Comparison of ENCODE assay signal across 1 cellular context in the genomic region with DNA sequence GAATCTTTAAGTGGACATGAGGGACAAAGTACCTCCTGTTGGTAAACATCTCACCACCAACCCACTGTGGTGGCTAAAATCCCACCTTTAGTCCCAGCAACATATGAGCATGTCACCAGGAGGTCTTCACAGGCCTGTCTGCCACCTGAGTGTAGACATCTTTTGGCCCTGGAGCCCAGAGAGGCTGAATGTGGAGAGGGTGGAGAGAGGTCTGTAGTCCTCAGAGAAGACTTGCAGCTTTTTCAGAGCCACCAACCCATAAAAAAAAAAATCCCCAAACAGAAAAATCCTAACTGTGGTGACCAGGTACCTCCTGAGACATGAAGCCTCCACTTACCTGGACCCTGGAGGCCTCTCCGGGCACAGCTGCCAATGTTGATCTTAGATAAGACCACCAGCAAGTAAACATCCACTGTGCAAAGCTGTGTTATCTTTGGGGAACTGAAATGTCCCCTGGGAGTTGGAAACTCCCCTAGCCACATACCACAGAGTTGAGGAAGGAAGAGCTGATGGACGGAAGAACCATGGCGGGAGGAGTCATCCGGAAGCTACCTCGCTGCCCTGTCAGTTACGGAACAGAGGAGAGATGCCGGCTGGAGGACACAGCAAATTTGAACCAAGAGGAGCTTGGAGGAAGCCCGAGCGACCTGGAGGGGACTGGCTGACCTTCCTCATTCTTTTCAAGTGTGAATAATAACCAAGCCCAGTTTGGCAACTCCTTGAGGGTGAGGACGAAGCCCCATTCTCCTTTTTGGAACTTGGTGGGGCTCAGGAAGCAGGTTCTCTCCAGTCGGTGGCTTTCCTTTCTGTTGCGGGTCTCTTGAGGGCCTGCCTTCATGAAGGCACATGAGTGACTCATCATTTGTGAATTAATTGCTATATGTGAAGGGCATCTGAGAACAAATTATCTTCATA.
TF ChIP-seq lines count a peak whose summit lies in the region.

A gene with protein sequence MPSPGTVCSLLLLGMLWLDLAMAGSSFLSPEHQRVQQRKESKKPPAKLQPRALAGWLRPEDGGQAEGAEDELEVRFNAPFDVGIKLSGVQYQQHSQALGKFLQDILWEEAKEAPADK (minus strand): TSS at position 443 of the 915 bp plus-strand sequence. CDS start 2,767 bp downstream, outside the sequence.

TF ChIP-seq in HepG2, 621 proteins besides CTCF, POLR2A, EP300 and RAD21 (continued from another document and continues in another):
- TF ChIP-seq, protein P1, sequence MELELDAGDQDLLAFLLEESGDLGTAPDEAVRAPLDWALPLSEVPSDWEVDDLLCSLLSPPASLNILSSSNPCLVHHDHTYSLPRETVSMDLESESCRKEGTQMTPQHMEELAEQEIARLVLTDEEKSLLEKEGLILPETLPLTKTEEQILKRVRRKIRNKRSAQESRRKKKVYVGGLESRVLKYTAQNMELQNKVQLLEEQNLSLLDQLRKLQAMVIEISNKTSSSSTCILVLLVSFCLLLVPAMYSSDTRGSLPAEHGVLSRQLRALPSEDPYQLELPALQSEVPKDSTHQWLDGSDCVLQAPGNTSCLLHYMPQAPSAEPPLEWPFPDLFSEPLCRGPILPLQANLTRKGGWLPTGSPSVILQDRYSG (CRISPR knock-in tag; IDR thresholded peaks at IDR 0.05): no peak
- TF ChIP-seq KDM4B (CRISPR knock-in tag; IDR thresholded peaks at IDR 0.05) (no peak), HOXA3 (CRISPR knock-in tag; IDR thresholded peaks at IDR 0.05) (peak; percentile 45), MEF2D (CRISPR knock-in tag; IDR thresholded peaks at IDR 0.05) (no peak), POLR2AphosphoS2 (IDR thresholded peaks at IDR 0.05; ENCODE audit: low read depth, low read length) (0 out of 2 replicates have a peak, but pooled peaks have one; percentile 49), IRF2 (CRISPR knock-in tag; IDR thresholded peaks at IDR 0.05) (peak; percentile 44; the same call in 1 of the 2 replicates), ZNF570 (CRISPR knock-in tag; IDR thresholded peaks at IDR 0.05; ENCODE audit: borderline replicate concordance) (no peak), RARA (CRISPR knock-in tag; IDR thresholded peaks at IDR 0.05) (peak; percentile 54), XRCC5 (optimal IDR thresholded peaks at IDR 0.05; ENCODE audit: low read length) (peak; percentile 33), ZSCAN25 (CRISPR knock-in tag; IDR thresholded peaks at IDR 0.05) (0 out of 2 replicates have a peak, but pooled peaks have one; percentile 48), HES4 (CRISPR knock-in tag; IDR thresholded peaks at IDR 0.05; ENCODE audit: borderline replicate concordance) (no peak), POLR2G (IDR thresholded peaks at IDR 0.05; ENCODE audit: low read depth, low read length) (0 out of 2 replicates have a peak, but pooled peaks have one; percentile 46), ZC3H4 (CRISPR knock-in tag; IDR thresholded peaks at IDR 0.05; ENCODE audit: borderline replicate concordance) (no peak), ZNF616 (CRISPR knock-in tag; IDR thresholded peaks at IDR 0.05; ENCODE audit: low read depth) (no peak), DPF2 (CRISPR knock-in tag; IDR thresholded peaks at IDR 0.05; ENCODE audit: borderline replicate concordance, low read depth) (peak; percentile 77), MTF2 (CRISPR knock-in tag; IDR thresholded peaks at IDR 0.05; ENCODE audit: borderline replicate concordance) (no peak), PITX1 (CRISPR knock-in tag; IDR thresholded peaks at IDR 0.05) (0 out of 2 replicates have a peak, but pooled peaks have one; percentile 54)
- TF ChIP-seq, protein P2, sequence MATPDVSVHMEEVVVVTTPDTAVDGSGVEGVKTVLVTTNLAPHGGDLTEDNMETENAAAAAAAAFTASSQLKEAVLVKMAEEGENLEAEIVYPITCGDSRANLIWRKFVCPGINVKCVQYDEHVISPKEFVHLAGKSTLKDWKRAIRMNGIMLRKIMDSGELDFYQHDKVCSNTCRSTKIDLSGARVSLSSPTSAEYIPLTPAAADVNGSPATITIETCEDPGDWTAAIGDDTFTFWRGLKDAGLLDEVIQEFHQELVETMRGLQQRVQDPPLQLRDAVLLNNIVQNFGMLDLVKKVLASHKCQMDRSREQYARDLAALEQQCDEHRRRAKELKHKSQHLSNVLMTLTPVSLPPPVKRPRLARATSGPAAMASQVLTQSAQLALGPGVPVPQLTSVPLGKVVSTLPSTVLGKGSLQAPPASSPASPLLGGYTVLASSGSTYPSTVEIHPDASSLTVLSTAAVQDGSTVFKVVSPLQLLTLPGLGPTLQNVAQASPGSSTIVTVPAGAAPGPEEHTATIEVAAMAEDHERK (CRISPR knock-in tag; IDR thresholded peaks at IDR 0.05; ENCODE audit: low read depth): no peak
- TF ChIP-seq, protein P3, sequence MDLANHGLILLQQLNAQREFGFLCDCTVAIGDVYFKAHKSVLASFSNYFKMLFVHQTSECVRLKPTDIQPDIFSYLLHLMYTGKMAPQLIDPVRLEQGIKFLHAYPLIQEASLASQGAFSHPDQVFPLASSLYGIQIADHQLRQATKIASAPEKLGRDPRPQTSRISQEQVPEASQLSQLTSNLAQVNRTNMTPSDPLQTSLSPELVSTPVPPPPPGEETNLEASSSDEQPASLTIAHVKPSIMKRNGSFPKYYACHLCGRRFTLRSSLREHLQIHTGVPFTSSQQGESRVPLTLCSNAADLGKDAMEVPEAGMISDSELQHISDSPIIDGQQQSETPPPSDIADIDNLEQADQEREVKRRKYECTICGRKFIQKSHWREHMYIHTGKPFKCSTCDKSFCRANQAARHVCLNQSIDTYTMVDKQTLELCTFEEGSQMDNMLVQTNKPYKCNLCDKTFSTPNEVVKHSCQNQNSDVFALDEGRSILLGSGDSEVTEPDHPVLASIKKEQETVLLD (CRISPR knock-in tag; IDR thresholded peaks at IDR 0.05; ENCODE audit: low read depth): no peak
- TF ChIP-seq, protein P4, sequence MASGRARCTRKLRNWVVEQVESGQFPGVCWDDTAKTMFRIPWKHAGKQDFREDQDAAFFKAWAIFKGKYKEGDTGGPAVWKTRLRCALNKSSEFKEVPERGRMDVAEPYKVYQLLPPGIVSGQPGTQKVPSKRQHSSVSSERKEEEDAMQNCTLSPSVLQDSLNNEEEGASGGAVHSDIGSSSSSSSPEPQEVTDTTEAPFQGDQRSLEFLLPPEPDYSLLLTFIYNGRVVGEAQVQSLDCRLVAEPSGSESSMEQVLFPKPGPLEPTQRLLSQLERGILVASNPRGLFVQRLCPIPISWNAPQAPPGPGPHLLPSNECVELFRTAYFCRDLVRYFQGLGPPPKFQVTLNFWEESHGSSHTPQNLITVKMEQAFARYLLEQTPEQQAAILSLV (CRISPR knock-in tag; IDR thresholded peaks at IDR 0.05; ENCODE audit: borderline replicate concordance): no peak
- TF ChIP-seq, protein P5, sequence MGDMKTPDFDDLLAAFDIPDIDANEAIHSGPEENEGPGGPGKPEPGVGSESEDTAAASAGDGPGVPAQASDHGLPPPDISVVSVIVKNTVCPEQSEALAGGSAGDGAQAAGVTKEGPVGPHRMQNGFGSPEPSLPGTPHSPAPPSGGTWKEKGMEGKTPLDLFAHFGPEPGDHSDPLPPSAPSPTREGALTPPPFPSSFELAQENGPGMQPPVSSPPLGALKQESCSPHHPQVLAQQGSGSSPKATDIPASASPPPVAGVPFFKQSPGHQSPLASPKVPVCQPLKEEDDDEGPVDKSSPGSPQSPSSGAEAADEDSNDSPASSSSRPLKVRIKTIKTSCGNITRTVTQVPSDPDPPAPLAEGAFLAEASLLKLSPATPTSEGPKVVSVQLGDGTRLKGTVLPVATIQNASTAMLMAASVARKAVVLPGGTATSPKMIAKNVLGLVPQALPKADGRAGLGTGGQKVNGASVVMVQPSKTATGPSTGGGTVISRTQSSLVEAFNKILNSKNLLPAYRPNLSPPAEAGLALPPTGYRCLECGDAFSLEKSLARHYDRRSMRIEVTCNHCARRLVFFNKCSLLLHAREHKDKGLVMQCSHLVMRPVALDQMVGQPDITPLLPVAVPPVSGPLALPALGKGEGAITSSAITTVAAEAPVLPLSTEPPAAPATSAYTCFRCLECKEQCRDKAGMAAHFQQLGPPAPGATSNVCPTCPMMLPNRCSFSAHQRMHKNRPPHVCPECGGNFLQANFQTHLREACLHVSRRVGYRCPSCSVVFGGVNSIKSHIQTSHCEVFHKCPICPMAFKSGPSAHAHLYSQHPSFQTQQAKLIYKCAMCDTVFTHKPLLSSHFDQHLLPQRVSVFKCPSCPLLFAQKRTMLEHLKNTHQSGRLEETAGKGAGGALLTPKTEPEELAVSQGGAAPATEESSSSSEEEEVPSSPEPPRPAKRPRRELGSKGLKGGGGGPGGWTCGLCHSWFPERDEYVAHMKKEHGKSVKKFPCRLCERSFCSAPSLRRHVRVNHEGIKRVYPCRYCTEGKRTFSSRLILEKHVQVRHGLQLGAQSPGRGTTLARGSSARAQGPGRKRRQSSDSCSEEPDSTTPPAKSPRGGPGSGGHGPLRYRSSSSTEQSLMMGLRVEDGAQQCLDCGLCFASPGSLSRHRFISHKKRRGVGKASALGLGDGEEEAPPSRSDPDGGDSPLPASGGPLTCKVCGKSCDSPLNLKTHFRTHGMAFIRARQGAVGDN (CRISPR knock-in tag; IDR thresholded peaks at IDR 0.05): peak; percentile 53
- TF ChIP-seq, protein P6, sequence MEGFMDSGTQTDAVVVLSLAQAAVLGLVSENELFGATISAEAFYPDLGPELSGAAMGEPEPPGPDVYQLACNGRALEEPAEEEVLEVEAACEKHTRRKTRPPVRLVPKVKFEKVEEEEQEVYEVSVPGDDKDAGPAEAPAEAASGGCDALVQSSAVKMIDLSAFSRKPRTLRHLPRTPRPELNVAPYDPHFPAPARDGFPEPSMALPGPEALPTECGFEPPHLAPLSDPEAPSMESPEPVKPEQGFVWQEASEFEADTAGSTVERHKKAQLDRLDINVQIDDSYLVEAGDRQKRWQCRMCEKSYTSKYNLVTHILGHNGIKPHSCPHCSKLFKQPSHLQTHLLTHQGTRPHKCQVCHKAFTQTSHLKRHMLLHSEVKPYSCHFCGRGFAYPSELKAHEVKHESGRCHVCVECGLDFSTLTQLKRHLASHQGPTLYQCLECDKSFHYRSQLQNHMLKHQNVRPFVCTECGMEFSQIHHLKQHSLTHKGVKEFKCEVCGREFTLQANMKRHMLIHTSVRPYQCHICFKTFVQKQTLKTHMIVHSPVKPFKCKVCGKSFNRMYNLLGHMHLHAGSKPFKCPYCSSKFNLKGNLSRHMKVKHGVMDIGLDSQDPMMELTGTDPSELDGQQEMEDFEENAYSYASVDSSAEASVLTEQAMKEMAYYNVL (CRISPR knock-in tag; IDR thresholded peaks at IDR 0.05; ENCODE audit: borderline replicate concordance): peak; percentile 83; the same call in 1 of the 2 replicates
- TF ChIP-seq, protein P7, sequence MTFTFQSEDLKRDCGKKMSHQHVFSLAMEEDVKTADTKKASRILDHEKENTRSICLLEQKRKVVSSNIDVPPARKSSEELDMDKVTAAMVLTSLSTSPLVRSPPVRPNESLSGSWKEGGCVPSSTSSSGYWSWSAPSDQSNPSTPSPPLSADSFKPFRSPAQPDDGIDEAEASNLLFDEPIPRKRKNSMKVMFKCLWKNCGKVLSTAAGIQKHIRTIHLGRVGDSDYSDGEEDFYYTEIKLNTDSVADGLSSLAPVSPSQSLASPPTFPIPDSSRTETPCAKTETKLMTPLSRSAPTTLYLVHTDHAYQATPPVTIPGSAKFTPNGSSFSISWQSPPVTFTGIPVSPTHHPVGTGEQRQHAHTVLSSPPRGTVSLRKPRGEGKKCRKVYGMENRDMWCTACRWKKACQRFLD (CRISPR knock-in tag; IDR thresholded peaks at IDR 0.05; ENCODE audit: borderline replicate concordance): no peak
- TF ChIP-seq, protein P8, sequence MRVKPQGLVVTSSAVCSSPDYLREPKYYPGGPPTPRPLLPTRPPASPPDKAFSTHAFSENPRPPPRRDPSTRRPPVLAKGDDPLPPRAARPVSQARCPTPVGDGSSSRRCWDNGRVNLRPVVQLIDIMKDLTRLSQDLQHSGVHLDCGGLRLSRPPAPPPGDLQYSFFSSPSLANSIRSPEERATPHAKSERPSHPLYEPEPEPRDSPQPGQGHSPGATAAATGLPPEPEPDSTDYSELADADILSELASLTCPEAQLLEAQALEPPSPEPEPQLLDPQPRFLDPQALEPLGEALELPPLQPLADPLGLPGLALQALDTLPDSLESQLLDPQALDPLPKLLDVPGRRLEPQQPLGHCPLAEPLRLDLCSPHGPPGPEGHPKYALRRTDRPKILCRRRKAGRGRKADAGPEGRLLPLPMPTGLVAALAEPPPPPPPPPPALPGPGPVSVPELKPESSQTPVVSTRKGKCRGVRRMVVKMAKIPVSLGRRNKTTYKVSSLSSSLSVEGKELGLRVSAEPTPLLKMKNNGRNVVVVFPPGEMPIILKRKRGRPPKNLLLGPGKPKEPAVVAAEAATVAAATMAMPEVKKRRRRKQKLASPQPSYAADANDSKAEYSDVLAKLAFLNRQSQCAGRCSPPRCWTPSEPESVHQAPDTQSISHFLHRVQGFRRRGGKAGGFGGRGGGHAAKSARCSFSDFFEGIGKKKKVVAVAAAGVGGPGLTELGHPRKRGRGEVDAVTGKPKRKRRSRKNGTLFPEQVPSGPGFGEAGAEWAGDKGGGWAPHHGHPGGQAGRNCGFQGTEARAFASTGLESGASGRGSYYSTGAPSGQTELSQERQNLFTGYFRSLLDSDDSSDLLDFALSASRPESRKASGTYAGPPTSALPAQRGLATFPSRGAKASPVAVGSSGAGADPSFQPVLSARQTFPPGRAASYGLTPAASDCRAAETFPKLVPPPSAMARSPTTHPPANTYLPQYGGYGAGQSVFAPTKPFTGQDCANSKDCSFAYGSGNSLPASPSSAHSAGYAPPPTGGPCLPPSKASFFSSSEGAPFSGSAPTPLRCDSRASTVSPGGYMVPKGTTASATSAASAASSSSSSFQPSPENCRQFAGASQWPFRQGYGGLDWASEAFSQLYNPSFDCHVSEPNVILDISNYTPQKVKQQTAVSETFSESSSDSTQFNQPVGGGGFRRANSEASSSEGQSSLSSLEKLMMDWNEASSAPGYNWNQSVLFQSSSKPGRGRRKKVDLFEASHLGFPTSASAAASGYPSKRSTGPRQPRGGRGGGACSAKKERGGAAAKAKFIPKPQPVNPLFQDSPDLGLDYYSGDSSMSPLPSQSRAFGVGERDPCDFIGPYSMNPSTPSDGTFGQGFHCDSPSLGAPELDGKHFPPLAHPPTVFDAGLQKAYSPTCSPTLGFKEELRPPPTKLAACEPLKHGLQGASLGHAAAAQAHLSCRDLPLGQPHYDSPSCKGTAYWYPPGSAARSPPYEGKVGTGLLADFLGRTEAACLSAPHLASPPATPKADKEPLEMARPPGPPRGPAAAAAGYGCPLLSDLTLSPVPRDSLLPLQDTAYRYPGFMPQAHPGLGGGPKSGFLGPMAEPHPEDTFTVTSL (CRISPR knock-in tag; IDR thresholded peaks at IDR 0.05; ENCODE audit: borderline replicate concordance): peak; percentile 79
- TF ChIP-seq, protein P9, sequence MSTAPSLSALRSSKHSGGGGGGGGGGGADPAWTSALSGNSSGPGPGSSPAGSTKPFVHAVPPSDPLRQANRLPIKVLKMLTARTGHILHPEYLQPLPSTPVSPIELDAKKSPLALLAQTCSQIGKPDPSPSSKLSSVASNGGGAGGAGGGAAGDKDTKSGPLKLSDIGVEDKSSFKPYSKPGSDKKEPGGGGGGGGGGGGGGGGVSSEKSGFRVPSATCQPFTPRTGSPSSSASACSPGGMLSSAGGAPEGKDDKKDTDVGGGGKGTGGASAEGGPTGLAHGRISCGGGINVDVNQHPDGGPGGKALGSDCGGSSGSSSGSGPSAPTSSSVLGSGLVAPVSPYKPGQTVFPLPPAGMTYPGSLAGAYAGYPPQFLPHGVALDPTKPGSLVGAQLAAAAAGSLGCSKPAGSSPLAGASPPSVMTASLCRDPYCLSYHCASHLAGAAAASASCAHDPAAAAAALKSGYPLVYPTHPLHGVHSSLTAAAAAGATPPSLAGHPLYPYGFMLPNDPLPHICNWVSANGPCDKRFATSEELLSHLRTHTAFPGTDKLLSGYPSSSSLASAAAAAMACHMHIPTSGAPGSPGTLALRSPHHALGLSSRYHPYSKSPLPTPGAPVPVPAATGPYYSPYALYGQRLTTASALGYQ (CRISPR knock-in tag; IDR thresholded peaks at IDR 0.05): peak; percentile 28; the same call in 1 of the 2 replicates
